ENCODE assay signal across 1 cellular context in the genomic region with DNA sequence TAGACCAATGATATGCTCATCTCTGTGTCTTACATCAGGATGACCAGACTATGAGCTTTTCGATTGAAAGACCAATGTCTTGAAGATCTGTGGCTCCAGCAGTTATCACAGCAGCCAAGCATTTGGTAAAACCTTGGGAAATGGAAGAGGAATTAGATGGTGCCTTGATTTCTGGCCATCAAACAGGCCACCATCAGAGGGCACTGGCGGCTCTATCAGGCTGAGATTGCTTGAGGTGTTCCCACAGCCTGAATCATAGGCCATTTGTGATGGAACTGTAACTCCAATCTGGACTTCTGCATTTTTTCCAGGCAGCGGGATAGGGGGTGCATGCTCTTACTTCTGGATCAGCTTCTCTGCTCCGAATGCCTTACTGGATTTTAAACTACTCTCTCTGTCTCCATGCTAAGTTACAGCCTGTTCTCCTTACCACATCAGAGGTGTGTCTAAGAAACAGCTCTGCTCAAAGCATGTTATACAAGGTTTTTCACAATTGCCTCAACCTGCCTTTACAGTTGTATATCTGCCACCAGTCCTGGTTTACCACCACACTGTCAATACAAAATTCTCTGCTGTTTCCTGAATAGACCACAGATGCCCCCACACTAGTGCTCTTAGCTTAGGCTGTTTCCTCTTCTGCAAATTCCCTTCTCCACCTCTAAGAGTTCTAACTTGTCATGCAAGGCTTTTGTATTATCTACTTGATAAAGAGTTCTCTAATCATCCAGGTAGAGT.
TF ChIP-seq lines count a peak whose summit lies in the region.

No MANE protein-coding gene starts in this region.

TF ChIP-seq in SK-N-SH, 30 proteins besides CTCF, POLR2A, EP300 and RAD21 (continued from another document):
- TF ChIP-seq, protein P1, sequence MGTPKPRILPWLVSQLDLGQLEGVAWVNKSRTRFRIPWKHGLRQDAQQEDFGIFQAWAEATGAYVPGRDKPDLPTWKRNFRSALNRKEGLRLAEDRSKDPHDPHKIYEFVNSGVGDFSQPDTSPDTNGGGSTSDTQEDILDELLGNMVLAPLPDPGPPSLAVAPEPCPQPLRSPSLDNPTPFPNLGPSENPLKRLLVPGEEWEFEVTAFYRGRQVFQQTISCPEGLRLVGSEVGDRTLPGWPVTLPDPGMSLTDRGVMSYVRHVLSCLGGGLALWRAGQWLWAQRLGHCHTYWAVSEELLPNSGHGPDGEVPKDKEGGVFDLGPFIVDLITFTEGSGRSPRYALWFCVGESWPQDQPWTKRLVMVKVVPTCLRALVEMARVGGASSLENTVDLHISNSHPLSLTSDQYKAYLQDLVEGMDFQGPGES (IDR thresholded peaks at IDR 0.05; ENCODE audit: low read depth, low read length) = no peak
- TF ChIP-seq EZH2phosphoT487 (IDR thresholded peaks at IDR 0.05; ENCODE audit: borderline replicate concordance, low read depth) (no peak), YY1 (IDR thresholded peaks at IDR 0.05; ENCODE audit: low read depth) (no peak), MEF2A (IDR thresholded peaks at IDR 0.05; ENCODE audit: borderline replicate concordance, low read depth) (no peak)
- TF ChIP-seq, protein P2, sequence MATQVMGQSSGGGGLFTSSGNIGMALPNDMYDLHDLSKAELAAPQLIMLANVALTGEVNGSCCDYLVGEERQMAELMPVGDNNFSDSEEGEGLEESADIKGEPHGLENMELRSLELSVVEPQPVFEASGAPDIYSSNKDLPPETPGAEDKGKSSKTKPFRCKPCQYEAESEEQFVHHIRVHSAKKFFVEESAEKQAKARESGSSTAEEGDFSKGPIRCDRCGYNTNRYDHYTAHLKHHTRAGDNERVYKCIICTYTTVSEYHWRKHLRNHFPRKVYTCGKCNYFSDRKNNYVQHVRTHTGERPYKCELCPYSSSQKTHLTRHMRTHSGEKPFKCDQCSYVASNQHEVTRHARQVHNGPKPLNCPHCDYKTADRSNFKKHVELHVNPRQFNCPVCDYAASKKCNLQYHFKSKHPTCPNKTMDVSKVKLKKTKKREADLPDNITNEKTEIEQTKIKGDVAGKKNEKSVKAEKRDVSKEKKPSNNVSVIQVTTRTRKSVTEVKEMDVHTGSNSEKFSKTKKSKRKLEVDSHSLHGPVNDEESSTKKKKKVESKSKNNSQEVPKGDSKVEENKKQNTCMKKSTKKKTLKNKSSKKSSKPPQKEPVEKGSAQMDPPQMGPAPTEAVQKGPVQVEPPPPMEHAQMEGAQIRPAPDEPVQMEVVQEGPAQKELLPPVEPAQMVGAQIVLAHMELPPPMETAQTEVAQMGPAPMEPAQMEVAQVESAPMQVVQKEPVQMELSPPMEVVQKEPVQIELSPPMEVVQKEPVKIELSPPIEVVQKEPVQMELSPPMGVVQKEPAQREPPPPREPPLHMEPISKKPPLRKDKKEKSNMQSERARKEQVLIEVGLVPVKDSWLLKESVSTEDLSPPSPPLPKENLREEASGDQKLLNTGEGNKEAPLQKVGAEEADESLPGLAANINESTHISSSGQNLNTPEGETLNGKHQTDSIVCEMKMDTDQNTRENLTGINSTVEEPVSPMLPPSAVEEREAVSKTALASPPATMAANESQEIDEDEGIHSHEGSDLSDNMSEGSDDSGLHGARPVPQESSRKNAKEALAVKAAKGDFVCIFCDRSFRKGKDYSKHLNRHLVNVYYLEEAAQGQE (IDR thresholded peaks at IDR 0.05; ENCODE audit: low read depth, low read length) = no peak
- TF ChIP-seq, protein P3, sequence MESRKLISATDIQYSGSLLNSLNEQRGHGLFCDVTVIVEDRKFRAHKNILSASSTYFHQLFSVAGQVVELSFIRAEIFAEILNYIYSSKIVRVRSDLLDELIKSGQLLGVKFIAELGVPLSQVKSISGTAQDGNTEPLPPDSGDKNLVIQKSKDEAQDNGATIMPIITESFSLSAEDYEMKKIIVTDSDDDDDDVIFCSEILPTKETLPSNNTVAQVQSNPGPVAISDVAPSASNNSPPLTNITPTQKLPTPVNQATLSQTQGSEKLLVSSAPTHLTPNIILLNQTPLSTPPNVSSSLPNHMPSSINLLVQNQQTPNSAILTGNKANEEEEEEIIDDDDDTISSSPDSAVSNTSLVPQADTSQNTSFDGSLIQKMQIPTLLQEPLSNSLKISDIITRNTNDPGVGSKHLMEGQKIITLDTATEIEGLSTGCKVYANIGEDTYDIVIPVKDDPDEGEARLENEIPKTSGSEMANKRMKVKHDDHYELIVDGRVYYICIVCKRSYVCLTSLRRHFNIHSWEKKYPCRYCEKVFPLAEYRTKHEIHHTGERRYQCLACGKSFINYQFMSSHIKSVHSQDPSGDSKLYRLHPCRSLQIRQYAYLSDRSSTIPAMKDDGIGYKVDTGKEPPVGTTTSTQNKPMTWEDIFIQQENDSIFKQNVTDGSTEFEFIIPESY (IDR thresholded peaks at IDR 0.05; ENCODE audit: borderline replicate concordance, low read depth) = no peak
